13 cellular contexts compared by ENCODE assay signal in genomic region chr13:101579291-101579802, GRCh38.
DNase-seq lines count a peak whose midpoint lies in the region; ATAC-seq and TF ChIP-seq lines count a peak whose summit lies in the region.
"Had no signal": no experiment of that assay in that cellular context is flagged by ENCODE, and none has a peak within 500 bp of the region (broad histone marks: within the 10 kb centered on the region; RNA-seq: fewer than 3 reads in every experiment).

No MANE protein-coding gene starts in this region.

- no peaks in the 10 kb centered on the region for H3K27me3 ChIP-seq in right atrium auricular region
- H3K27me3 ChIP-seq: BLaER1 treated with 17β-estradiol and CSF1 and Interleukin-3, amounts not matched to agents 10 nM and 100 nM had no signal

- no peak for TF ChIP-seq CTCF in astrocyte of the spinal cord (IDR thresholded peaks at IDR 0.05; ENCODE audit: low read depth, low read length)
- no peak for TF ChIP-seq CTCF in right atrium auricular region (IDR thresholded peaks at IDR 0.05)

- in situ Hi-C loops in astrocyte of the spinal cord (cut with HindIII; ENCODE audit: low sequenced_read_pairs) = no loop called here

- H3K9me3 ChIP-seq in right atrium auricular region = no peaks in the 10 kb centered on the region
- H3K9me3 ChIP-seq: BLaER1 treated with 17β-estradiol and CSF1 and Interleukin-3, amounts not matched to agents 10 nM and 100 nM had no signal

- no peak overlapping the region for H3K27ac ChIP-seq in right atrium auricular region
- H3K27ac ChIP-seq: BLaER1 treated with 17β-estradiol and CSF1 and Interleukin-3, amounts not matched to agents 10 nM and 100 nM; coronary artery had no signal

- peak; percentile 71 for DNase-seq in Ammon's horn (ENCODE audit: low spot score)
- DNase-seq in NCI-H1417 treated with DMSO at 0.1 percent for 48 hours (lab: John Stamatoyannopoulos, UW) = peak; percentile 30
- peak; percentile 71 for DNase-seq in astrocyte of the spinal cord (ENCODE audit: low read depth, low spot score)
- DNase-seq in kidney tubule cell (ENCODE audit: low spot score) = peak; percentile 53
- DNase-seq in stimulated activated CD4-positive, alpha-beta T cell treated with anti-CD3 and anti-CD28 coated beads, Interleukin-2, amount 100 ng/mL, for 48 hours = no peak
- DNase-seq in right atrium auricular region (ENCODE audit: low spot score) = no peak
- no peak for DNase-seq in activated CD8-positive, alpha-beta memory T cell treated with anti-CD3 and anti-CD28 coated beads, Interleukin-2, amount 50 U/mL, for 4 hours
- DNase-seq: natural killer cell, NCI-H2029 treated with DMSO at 0.1 percent for 48 hours, SIG-M5 had no signal

- no peak for ATAC-seq in HG02610 (IDR thresholded peaks at IDR 0.05; ENCODE audit: unreplicated experiment)
- ATAC-seq: natural killer cell had no signal

- no peaks in the 10 kb centered on the region for H3K36me3 ChIP-seq in right atrium auricular region
- H3K36me3 ChIP-seq: BLaER1 treated with 17β-estradiol and CSF1 and Interleukin-3, amounts not matched to agents 10 nM and 100 nM had no signal

- H3K4me3 ChIP-seq in astrocyte of the spinal cord (ENCODE audit: low read depth, low read length) (no peak overlapping the region), right atrium auricular region (no peak overlapping the region)
- H3K4me3 ChIP-seq: BLaER1 treated with 17β-estradiol and CSF1 and Interleukin-3, amounts not matched to agents 10 nM and 100 nM; coronary artery had no signal

- H3K4me1 ChIP-seq in right atrium auricular region = peaks cover 0 to 6% of the 10 kb centered on the region in 2 donors

Comparison
In these comparisons a context has a peak if more than half of its experiments do, and no peak if none do; other contexts are left out.
1. DNase-seq: peak in Ammon's horn (single experiment), NCI-H1417 treated with DMSO at 0.1 percent for 48 hours (single experiment), astrocyte of the spinal cord (single experiment) and kidney tubule cell (single experiment); none in stimulated activated CD4-positive, alpha-beta T cell treated with anti-CD3 and anti-CD28 coated beads, Interleukin-2, amount 100 ng/mL, for 48 hours (0 of 2), right atrium auricular region (single experiment) and activated CD8-positive, alpha-beta memory T cell treated with anti-CD3 and anti-CD28 coated beads, Interleukin-2, amount 50 U/mL, for 4 hours (single experiment).